In genomic region chr6:157002795-157003194, GRCh38 we compare ENCODE assay signal across 14 cellular contexts.
DNase-seq lines count a peak whose midpoint lies in the region; ATAC-seq, FAIRE-seq and TF ChIP-seq lines count a peak whose summit lies in the region.
"Had no signal": no experiment of that assay in that cellular context is flagged by ENCODE, and none has a peak within 500 bp of the region (broad histone marks: within the 10 kb centered on the region; RNA-seq: fewer than 3 reads in every experiment).

No MANE protein-coding gene starts in this region.

- no peaks in the 10 kb centered on the region for H4K20me1 ChIP-seq in H1 (replicated peaks in 1 of 2; ENCODE audit: control insufficient read depth in 1 of 2, insufficient read depth in 2 of 2, low read length in 2 of 2)

- H3K56ac ChIP-seq in H1 (replicated peaks; ENCODE audit: insufficient read length, low read depth, low read length): no peak overlapping the region

- H3K23ac ChIP-seq in H1 (ENCODE audit: insufficient read length): no peak overlapping the region

- ATAC-seq in stimulated activated effector memory CD8-positive, alpha-beta T cell treated with anti-CD3 and anti-CD28 coated beads, Interleukin-12 subunit alpha, Interleukin-12 subunit beta, amount 100 ng/mL, for 72 hours: no peak
- ATAC-seq: K562 had no signal

- H3K4me3 Mint-ChIP-seq in stimulated activated effector memory CD8-positive, alpha-beta T cell treated with anti-CD3 and anti-CD28 coated beads, Interleukin-12 subunit alpha, Interleukin-12 subunit beta, amount 100 ng/mL, for 72 hours: no peak overlapping the region
- no peak overlapping the region for H3K4me3 Mint-ChIP-seq in activated CD4-positive, alpha-beta T cell treated with anti-CD3 and anti-CD28 coated beads, Interleukin-2, amount 10 ng/mL, durations not matched to agents 7 days and 5 days

- no peak overlapping the region for H2BK15ac ChIP-seq in H1 (ENCODE audit: low read length)

- H3K27ac Mint-ChIP-seq in stimulated activated effector memory CD8-positive, alpha-beta T cell treated with anti-CD3 and anti-CD28 coated beads, Interleukin-12 subunit alpha, Interleukin-12 subunit beta, amount 100 ng/mL, for 72 hours: peak overlapping the region; percentile 2
- no peak overlapping the region for H3K27ac Mint-ChIP-seq in activated CD4-positive, alpha-beta T cell treated with anti-CD3 and anti-CD28 coated beads, Interleukin-2, amount 10 ng/mL, durations not matched to agents 7 days and 5 days

- FAIRE-seq in H1 (lab: Jason Lieb, UNC): no peak
- FAIRE-seq: K562 had no signal

- TF ChIP-seq EP300 in H1 (IDR thresholded peaks at IDR 0.05; ENCODE audit: borderline replicate concordance in 1 of 2, low read depth in 2 of 2, low read length in 2 of 2): no peak

- no peak overlapping the region for H2AFZ ChIP-seq in H1 (ENCODE audit: low read length)

- H3K4me1 Mint-ChIP-seq in stimulated activated effector memory CD8-positive, alpha-beta T cell treated with anti-CD3 and anti-CD28 coated beads, Interleukin-12 subunit alpha, Interleukin-12 subunit beta, amount 100 ng/mL, for 72 hours: peaks cover 55% of the 10 kb centered on the region
- no peaks in the 10 kb centered on the region for H3K4me1 Mint-ChIP-seq in activated CD4-positive, alpha-beta T cell treated with anti-CD3 and anti-CD28 coated beads, Interleukin-2, amount 10 ng/mL, durations not matched to agents 7 days and 5 days

- no peaks in the 10 kb centered on the region for H3K23me2 ChIP-seq in H1 (ENCODE audit: low read depth, low read length)

- H3K9me3 Mint-ChIP-seq in stimulated activated effector memory CD8-positive, alpha-beta T cell treated with anti-CD3 and anti-CD28 coated beads, Interleukin-12 subunit alpha, Interleukin-12 subunit beta, amount 100 ng/mL, for 72 hours: no peaks in the 10 kb centered on the region
- H3K9me3 Mint-ChIP-seq in activated CD4-positive, alpha-beta T cell treated with anti-CD3 and anti-CD28 coated beads, Interleukin-2, amount 10 ng/mL, durations not matched to agents 7 days and 5 days: no peaks in the 10 kb centered on the region

- POLR2A ChIA-PET in HEK293 (lab: Yijun Ruan, JAX): no interaction called here
- POLR2A ChIA-PET in H1 (lab: Charles Lee; ENCODE audit: partially characterized antibody): interaction anchor here (1.0 kb wide), 1 partner anchor 18 kb away, joined by 5 read pairs; no protein-coding TSS in a partner anchor
- POLR2A ChIA-PET in activated CD4-positive, alpha-beta T cell treated with anti-CD3 and anti-CD28 coated beads, Interleukin-2, amount 10 ng/mL, durations not matched to agents 7 days and 5 days (lab: Charles Lee): no interaction called here

- WGBS in H1 (ENCODE audit: extremely low coverage in 1 of 2, insufficient coverage in 1 of 2, insufficient read length in 1 of 2, insufficient replicate concordance in 2 of 2, low coverage in 1 of 2, low lambda C conversion rate in 2 of 2, missing lambda C conversion rate in 1 of 2), 2 experiments: 82% methylated on average over 2 of the region's 2 CpGs; no CpG with 5 or more reads in 1 of the 2 experiments

- no peak overlapping the region for H4K5ac ChIP-seq in H1 (ENCODE audit: insufficient read length, low read depth, low read length)

- H3K9me3 ChIP-seq in HEK293 (ENCODE audit: control insufficient read depth, insufficient read depth, low read depth, low read length) (no peaks in the 10 kb centered on the region), SK-N-MC (ENCODE audit: low read depth, low read length) (no peaks in the 10 kb centered on the region), H1 (ENCODE audit: insufficient read depth in 2 of 2, low read depth in 1 of 2, low read length in 1 of 2) (no peaks in the 10 kb centered on the region)
- H3K9me3 ChIP-seq: BE2C had no signal

- H3K4me3 ChIP-seq in HEK293 (ENCODE audit: low read depth, low read length) (no peak overlapping the region), SK-N-MC (no peak overlapping the region), H1 (ENCODE audit: extremely low read depth in 1 of 4, insufficient read depth in 2 of 4, low read depth in 3 of 4, low read length in 4 of 4) (no peak overlapping the region)
- H3K4me3 ChIP-seq: K562 had no signal

- H3K27ac ChIP-seq in HEK293 (ENCODE audit: extremely low read depth, low read depth, low read length) (no peak overlapping the region), SK-N-MC (peak overlapping the region; percentile 73), H1 (ENCODE audit: low read depth, low read length) (no peak overlapping the region)

- no peak for TF ChIP-seq POLR2A in H1 (IDR thresholded peaks at IDR 0.05; ENCODE audit: control extremely low read depth in 1 of 2, low read depth in 2 of 2, low read length in 2 of 2)

- H3K18ac ChIP-seq in H1 (ENCODE audit: extremely low read depth, low read length): no peak overlapping the region

- no peak for TF ChIP-seq RAD21 in H1 (IDR thresholded peaks at IDR 0.05 in 1 of 2, conservative IDR thresholded peaks at IDR 0.05 in 1 of 2; ENCODE audit: low read depth in 2 of 2, low read length in 2 of 2)

- CTCF ChIA-PET in HEK293 (lab: Yijun Ruan, JAX): no interaction called here
- CTCF ChIA-PET in H1 (lab: Charles Lee; ENCODE audit: partially characterized antibody): interaction anchor here (0.8 to 1.2 kb wide), 2 partner anchors 17 to 32 kb away, joined by 3 to 4 read pairs; no protein-coding TSS in a partner anchor
- CTCF ChIA-PET in activated CD4-positive, alpha-beta T cell treated with anti-CD3 and anti-CD28 coated beads, Interleukin-2, amount 10 ng/mL, durations not matched to agents 7 days and 5 days (lab: Charles Lee): no interaction called here

- DNase-seq in SK-N-MC (ENCODE audit: low read depth, low spot score) (no peak), H1 (ENCODE audit: low read depth in 1 of 2, low spot score in 2 of 2) (no peak), NCI-H446 treated with DMSO at 0.1 percent for 48 hours (lab: John Stamatoyannopoulos, UW) (no peak), NCI-H1930 (lab: John Stamatoyannopoulos, UW) (no peak)
- no peak for DNase-seq in stimulated activated effector memory CD8-positive, alpha-beta T cell treated with anti-CD3 and anti-CD28 coated beads, Interleukin-12 subunit alpha, Interleukin-12 subunit beta, amount 100 ng/mL, for 72 hours (ENCODE audit: low spot score in 2 of 2)
- no peak for DNase-seq in activated CD4-positive, alpha-beta T cell treated with anti-CD3 and anti-CD28 coated beads, Interleukin-2, amount 10 ng/mL, durations not matched to agents 7 days and 5 days
- DNase-seq: BE2C, EL, HCEC 1CT, NCI-H1436 treated with DMSO at 0.1 percent for 48 hours, NCI-H2107, NCI-H345 had no signal

- H3K9ac ChIP-seq in SK-N-MC (ENCODE audit: insufficient read length): no peak overlapping the region
- H3K9ac ChIP-seq in H1 (replicated peaks in 1 of 4; ENCODE audit: extremely low read depth in 1 of 4, low read depth in 3 of 4, low read length in 3 of 4): no peak overlapping the region

- H4K8ac ChIP-seq in H1 (ENCODE audit: extremely low read depth, insufficient read depth, low read length): no peak overlapping the region

- no peak overlapping the region for H2BK120ac ChIP-seq in H1 (replicated peaks; ENCODE audit: low read depth, low read length)

- H3K4ac ChIP-seq in H1 (replicated peaks; ENCODE audit: insufficient read length, low read depth, low read length): no peak overlapping the region

- H3K36me3 ChIP-seq in HEK293 (ENCODE audit: control insufficient read depth in 2 of 2, insufficient read depth in 1 of 2, low read length in 2 of 2) (no peaks in the 10 kb centered on the region), SK-N-MC (ENCODE audit: insufficient read depth, low read length) (no peaks in the 10 kb centered on the region), H1 (ENCODE audit: control insufficient read depth in 2 of 4, insufficient read depth in 4 of 4, low read length in 3 of 4) (no peaks in the 10 kb centered on the region)
- H3K36me3 ChIP-seq: BE2C had no signal

- H3K79me2 ChIP-seq in H1 (ENCODE audit: control insufficient read depth in 1 of 2, insufficient read depth in 2 of 2, low read length in 2 of 2): peaks cover 0 to 89% of the 10 kb centered on the region in 2 experiments; a peak in 3 of 4 replicates

- peaks cover 7% of the 10 kb centered on the region for H3K36me3 Mint-ChIP-seq in stimulated activated effector memory CD8-positive, alpha-beta T cell treated with anti-CD3 and anti-CD28 coated beads, Interleukin-12 subunit alpha, Interleukin-12 subunit beta, amount 100 ng/mL, for 72 hours
- H3K36me3 Mint-ChIP-seq in activated CD4-positive, alpha-beta T cell treated with anti-CD3 and anti-CD28 coated beads, Interleukin-2, amount 10 ng/mL, durations not matched to agents 7 days and 5 days (ENCODE audit: low read depth): no peaks in the 10 kb centered on the region

- H2BK20ac ChIP-seq in H1 (ENCODE audit: low read length): 0 out of 2 replicates have a peak overlapping the region, but pooled peaks have one; percentile 53

- TF ChIP-seq CTCF in HEK293 (tag by site-specific recombination; IDR thresholded peaks at IDR 0.05): no peak
- no peak for TF ChIP-seq CTCF in H1 (IDR thresholded peaks at IDR 0.05; ENCODE audit: control extremely low read depth in 1 of 3, insufficient read depth in 1 of 3, low read depth in 1 of 3, low read length in 3 of 3)

- no peaks in the 10 kb centered on the region for H3K27me3 ChIP-seq in H1 (replicated peaks in 1 of 4; ENCODE audit: control insufficient read depth in 3 of 4, extremely low read depth in 1 of 4, insufficient read depth in 3 of 4, low read length in 3 of 4)
- H3K27me3 ChIP-seq: BE2C had no signal

- H3K27me3 Mint-ChIP-seq in activated CD4-positive, alpha-beta T cell treated with anti-CD3 and anti-CD28 coated beads, Interleukin-2, amount 10 ng/mL, durations not matched to agents 7 days and 5 days: no peaks in the 10 kb centered on the region

- H2AK5ac ChIP-seq in H1 (ENCODE audit: low read depth, low read length): no peak overlapping the region

- H4K91ac ChIP-seq in H1 (replicated peaks; ENCODE audit: insufficient read length, low read length): no peak overlapping the region

- peak overlapping the region; percentile 50; the same call in 1 of the 2 replicates for H2BK12ac ChIP-seq in H1 (ENCODE audit: low read depth, low read length)

- H2BK5ac ChIP-seq in H1 (ENCODE audit: low read depth, low read length): peak overlapping the region; percentile 61

- no peak overlapping the region for H3K4me2 ChIP-seq in H1 (ENCODE audit: insufficient read depth in 1 of 2, low read depth in 2 of 2, low read length in 2 of 2)

- H3K4me1 ChIP-seq in HEK293 (ENCODE audit: control insufficient read depth, insufficient read depth, low read length) (no peaks in the 10 kb centered on the region), H1 (replicated peaks in 1 of 4; ENCODE audit: control insufficient read depth in 3 of 4, insufficient read depth in 4 of 4, low read length in 3 of 4) (peaks cover 2 to 15% (median 10%) of the 10 kb centered on the region in 4 experiments)

- no peak overlapping the region for H3K14ac ChIP-seq in H1 (ENCODE audit: insufficient read length)

- H3K79me1 ChIP-seq in H1 (ENCODE audit: low read depth, low read length): peaks cover 7% of the 10 kb centered on the region

TF ChIP-seq in HEK293, 187 proteins besides CTCF, POLR2A, EP300 and RAD21 (continues in another document):
- no peak for TF ChIP-seq SETDB1 (IDR thresholded peaks at IDR 0.05; ENCODE audit: insufficient read length, low read length)

TF ChIP-seq in H1, 55 proteins besides CTCF, POLR2A, EP300 and RAD21 (continues in another document):
- TF ChIP-seq TEAD4 (IDR thresholded peaks at IDR 0.05; ENCODE audit: low read depth, low read length) (peak; percentile 58; the same call in 1 of the 2 replicates), BACH1 (IDR thresholded peaks at IDR 0.05; ENCODE audit: low read length) (no peak)
